In genomic region chr4:156223985-156224384, GRCh38 we compare ENCODE assay signal across 26 cellular contexts.
DNase-seq lines count a peak whose midpoint lies in the region; ATAC-seq and FAIRE-seq lines count a peak whose summit lies in the region.
"Had no signal": no experiment of that assay in that cellular context is flagged by ENCODE, and none has a peak within 500 bp of the region (broad histone marks: within the 10 kb centered on the region; RNA-seq: fewer than 3 reads in every experiment).

No MANE protein-coding gene starts in this region.

- no peak for ATAC-seq in HG03039 (IDR thresholded peaks at IDR 0.05; ENCODE audit: unreplicated experiment)
- no peak for ATAC-seq in GM18907 (IDR thresholded peaks at IDR 0.05; ENCODE audit: unreplicated experiment)
- ATAC-seq: activated T-helper 17 cell treated with anti-CD3 and anti-CD28 coated beads, Interleukin-2, amount 50 U/mL, for 72 hours; effector memory CD8-positive, alpha-beta T cell; esophagus mucosa; stimulated activated naive B cell treated with anti-CD40 and anti-IgM and Interleukin-4, amounts not matched to agents 10 μg/mL and 1 μg/mL and 100 μg/mL, for 72 hours had no signal

- peak; percentile 61 for DNase-seq in DMS53 (lab: John Stamatoyannopoulos, UW)
- DNase-seq in NCI-H1092 treated with DMSO at 0.1 percent for 48 hours (lab: John Stamatoyannopoulos, UW) = peak; percentile 79
- peak; percentile 68 for DNase-seq in NCI-H345 (lab: John Stamatoyannopoulos, UW)
- no peak for DNase-seq in activated CD4-positive, CD25-positive, alpha-beta regulatory T cell (lab: John Stamatoyannopoulos, UW)
- no peak for DNase-seq in GM19238 (ENCODE audit: insufficient read length, low spot score)
- DNase-seq: activated CD4-positive, alpha-beta memory T cell treated with anti-CD3 and anti-CD28 coated beads for 36 hours; activated CD4-positive, CD25-positive, alpha-beta regulatory T cell treated with anti-CD3 and anti-CD28 coated beads, Interleukin-2, amount 50 U/mL, for 72 hours; activated CD8-positive, alpha-beta memory T cell treated with anti-CD3 and anti-CD28 coated beads, Interleukin-2, amount 50 U/mL, for 4 hours; activated naive CD4-positive, alpha-beta T cell treated with anti-CD3 and anti-CD28 coated beads, Interleukin-2, amount 50 U/mL, for 16 hours; Caco-2; effector memory CD8-positive, alpha-beta T cell; EL; foreskin fibroblast; GM23248; NCI-H1694 treated with DMSO at 0.1 percent for 48 hours; NCI-H526 treated with DMSO at 0.1 percent for 48 hours; RPMI8226; sigmoid colon; stimulated activated CD4-positive, alpha-beta T cell treated with anti-CD3 and anti-CD28 coated beads, Interleukin-15, amount 100 ng/mL, for 24 hours; stimulated activated naive B cell treated with anti-CD40 and anti-IgM and Interleukin-4, amounts not matched to agents 10 μg/mL and 1 μg/mL and 100 μg/mL, for 72 hours had no signal

- FAIRE-seq in islet of Langerhans (lab: Jason Lieb, UNC) = peak; percentile 45
- FAIRE-seq: GM12891 had no signal

Comparison
In these comparisons a context has a peak if more than half of its experiments do, and no peak if none do; other contexts are left out.
1. DNase-seq: peak in DMS53 (single experiment), NCI-H1092 treated with DMSO at 0.1 percent for 48 hours (single experiment) and NCI-H345 (single experiment); none in activated CD4-positive, CD25-positive, alpha-beta regulatory T cell (0 of 4) and GM19238 (single experiment).